ENCODE assay signal across 9 cellular contexts in the genomic region with DNA sequence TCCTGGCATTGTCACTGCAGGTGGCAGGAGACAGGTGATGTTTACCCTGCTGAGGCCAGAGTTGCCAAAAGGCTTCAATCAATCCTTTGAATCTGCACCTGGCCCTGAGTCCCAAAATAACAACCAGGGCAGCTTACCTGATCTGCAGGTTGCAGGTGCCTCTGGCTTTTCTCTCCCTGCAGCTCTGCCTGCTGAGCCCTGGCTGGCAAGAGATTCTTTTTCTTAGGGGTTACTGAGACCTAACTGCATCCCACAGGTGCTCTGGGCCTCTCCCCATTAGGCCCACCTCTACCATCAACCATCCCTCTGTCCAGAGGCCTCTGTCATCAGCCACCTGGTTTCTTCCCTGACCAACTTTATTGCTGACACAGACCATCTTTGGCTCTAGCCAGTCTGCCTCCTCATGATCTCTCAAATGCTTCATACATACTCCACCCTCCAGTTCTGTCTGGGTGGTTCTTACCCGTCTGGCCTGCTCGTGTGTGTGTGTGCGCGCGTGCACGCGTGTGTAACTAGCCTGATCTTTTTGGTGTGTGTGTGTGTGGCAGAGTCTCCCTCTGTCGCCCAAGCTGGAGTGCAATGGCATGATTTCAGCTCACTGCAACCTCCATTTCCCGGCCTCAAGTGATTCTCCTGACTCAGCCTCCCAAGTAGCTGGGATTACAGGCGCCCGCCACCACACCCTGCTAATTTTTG. TPM values are rescaled to one million over a fixed set of nuclear protein-coding genes. Genes with fewer than 3 reads are reported as not detected.
DNase-seq lines count a peak whose midpoint lies in the region; ATAC-seq and TF ChIP-seq lines count a peak whose summit lies in the region.
"Had no signal": no experiment of that assay in that cellular context is flagged by ENCODE, and none has a peak within 500 bp of the region (broad histone marks: within the 10 kb centered on the region; RNA-seq: fewer than 3 reads in every experiment).

No MANE protein-coding gene starts in this region.

- no peak for TF ChIP-seq POLR2A in heart left ventricle (IDR thresholded peaks at IDR 0.05)
- TF ChIP-seq POLR2A in Peyer's patch (IDR thresholded peaks at IDR 0.05): no peak

- intact Hi-C loops in heart left ventricle (cut with DNase I): no loop called here
- intact Hi-C loops in Right ventricle myocardium superior (cut with DNase I): no loop called here

- H3K27me3 Mint-ChIP-seq in immature natural killer cell (ENCODE audit: low read depth in 3 of 3): peaks cover 0 to 2% (median 0%) of the 10 kb centered on the region in 3 donors
- H3K27me3 Mint-ChIP-seq in type B pancreatic cell: no peaks in the 10 kb centered on the region

- H3K27me3 ChIP-seq in heart left ventricle: no peaks in the 10 kb centered on the region
- no peaks in the 10 kb centered on the region for H3K27me3 ChIP-seq in Peyer's patch
- H3K27me3 ChIP-seq: SJCRH30 had no signal

- H3K4me3 ChIP-seq in heart left ventricle (no peak overlapping the region), Peyer's patch (no peak overlapping the region)
- H3K4me3 ChIP-seq: SJCRH30 had no signal

- H3K9me3 Mint-ChIP-seq in immature natural killer cell (no peaks in the 10 kb centered on the region), type B pancreatic cell (peaks cover 4% of the 10 kb centered on the region)

- H3K36me3 ChIP-seq in heart left ventricle (peaks cover 0 to 77% (median 29%) of the 10 kb centered on the region in 9 donors), Peyer's patch (peaks cover 0 to 30% (median 3%) of the 10 kb centered on the region in 3 donors)

- peaks cover 14 to 22% (median 20%) of the 10 kb centered on the region in 3 donors for H3K36me3 Mint-ChIP-seq in immature natural killer cell
- peaks cover 55% of the 10 kb centered on the region for H3K36me3 Mint-ChIP-seq in type B pancreatic cell

- peak overlapping the region; percentile 17 to 72 (median 63) for H3K4me3 Mint-ChIP-seq in immature natural killer cell
- H3K4me3 Mint-ChIP-seq in type B pancreatic cell: peak overlapping the region; percentile 33

- peaks cover 31 to 100% (median 88%) of the 10 kb centered on the region in 12 donors for H3K4me1 ChIP-seq in heart left ventricle
- peaks cover 0 to 91% (median 15%) of the 10 kb centered on the region in 4 donors for H3K4me1 ChIP-seq in Peyer's patch

- CTCF ChIA-PET in HEK293T (lab: Yijun Ruan, JAX): no interaction called here

- H3K27ac ChIP-seq in heart left ventricle (peak overlapping the region in 11 of 12 donors; percentile 35 to 99 (median 78)), Peyer's patch (peak overlapping the region; percentile 2 to 66 (median 32))

- 92 to 97% (median 95%) methylated on average over 11 of the region's 11 CpGs for WGBS in heart left ventricle, 4 donors

- H3K4me1 Mint-ChIP-seq in immature natural killer cell (peaks cover 91 to 96% of the 10 kb centered on the region in 2 donors), type B pancreatic cell (ENCODE audit: unreplicated experiment) (peaks cover 62% of the 10 kb centered on the region)

- DNase-seq in heart left ventricle: no peak
- DNase-seq in Right ventricle myocardium superior: no peak
- no peak for DNase-seq in Peyer's patch
- DNase-seq in immature natural killer cell: no peak
- no peak for DNase-seq in type B pancreatic cell (ENCODE audit: extremely low spot score, unreplicated experiment)
- no peak for DNase-seq in HEK293T (ENCODE audit: extremely low spot score)
- DNase-seq in Kasumi-1 (lab: John Stamatoyannopoulos, UW): no peak

- H3K9me3 ChIP-seq in heart left ventricle (no peaks in the 10 kb centered on the region), Peyer's patch (no peaks in the 10 kb centered on the region)
- H3K9me3 ChIP-seq: SJCRH30 had no signal

- H3K27ac Mint-ChIP-seq in immature natural killer cell (peak overlapping the region; percentile 83 to 90 (median 84)), type B pancreatic cell (peak overlapping the region; percentile 95)

- POLR2A ChIA-PET in HEK293T (lab: Yijun Ruan, JAX): no interaction called here

- ATAC-seq in heart left ventricle: no peak
- no peak for ATAC-seq in Right ventricle myocardium superior (ENCODE audit: poor library complexity)
- no peak for ATAC-seq in GM19023 (IDR thresholded peaks at IDR 0.05; ENCODE audit: unreplicated experiment)

- no peak for TF ChIP-seq CTCF in heart left ventricle (IDR thresholded peaks at IDR 0.05)
- no peak for TF ChIP-seq CTCF in Peyer's patch (IDR thresholded peaks at IDR 0.05)
- TF ChIP-seq CTCF in type B pancreatic cell (conservative IDR thresholded peaks at IDR 0.05): no peak

TF ChIP-seq in HEK293T, 16 proteins besides CTCF, POLR2A, EP300 and RAD21:
- no peak for TF ChIP-seq LEF1 (IDR thresholded peaks at IDR 0.05; ENCODE audit: borderline replicate concordance)
- TF ChIP-seq L3MBTL2 (conservative IDR thresholded peaks at IDR 0.05): no peak
- no peak for TF ChIP-seq BHLHE40 (IDR thresholded peaks at IDR 0.05; ENCODE audit: borderline replicate concordance)
- TF ChIP-seq PKNOX1 (IDR thresholded peaks at IDR 0.05): no peak
- TF ChIP-seq FOXM1 (IDR thresholded peaks at IDR 0.05; ENCODE audit: borderline replicate concordance): no peak
- no peak for TF ChIP-seq ZNF384 (IDR thresholded peaks at IDR 0.05)
- TF ChIP-seq HDGF (IDR thresholded peaks at IDR 0.05; ENCODE audit: borderline replicate concordance): no peak
- TF ChIP-seq NFRKB (IDR thresholded peaks at IDR 0.05): no peak

RNA-seq across cellular contexts. Expression of gene BCL2L1, which starts 13.7 kb away (rescaled TPM):
- 100 to 1,000 TPM in 1 of 9 donors, 10 to 100 TPM in 8; 32.2 to 176 (median 62.6) TPM for total RNA-seq in heart left ventricle
- 100 to 1,000 TPM in 1 of 2 donors, 10 to 100 TPM in 1; 43.1 to 217 TPM for polyA plus RNA-seq in heart left ventricle
- total RNA-seq in Right ventricle myocardium superior: 48.7 TPM
- total RNA-seq in Peyer's patch: 100 to 1,000 TPM in 3 of 4 donors, 10 to 100 TPM in 1; 85.0 to 185 (median 144) TPM
- polyA plus RNA-seq in immature natural killer cell: 10 to 100 TPM; 30.9 to 60.4 (median 39.3) TPM
- 142 and 243 TPM in 2 replicates for total RNA-seq in type B pancreatic cell (ENCODE audit: low replicate concordance)

RNA-seq across cellular contexts. Expression of gene TPX2, which starts 30.1 kb away (rescaled TPM):
- total RNA-seq in heart left ventricle: 10 to 100 TPM in 1 of 9 donors, 1 to 10 TPM in 3, under 1 TPM in 5; 0.38 to 15.2 (median 0.77) TPM
- under 1 TPM; 0.04 to 0.97 TPM for polyA plus RNA-seq in heart left ventricle
- total RNA-seq in Right ventricle myocardium superior: 0.97 TPM
- total RNA-seq in Peyer's patch: 10 to 100 TPM in 1 of 4 donors, 1 to 10 TPM in 3; 4.4 to 26.4 (median 9.3) TPM
- 1 to 10 TPM; 1.2 to 3.0 (median 1.8) TPM for polyA plus RNA-seq in immature natural killer cell
- 45.0 and 130 TPM in 2 replicates for total RNA-seq in type B pancreatic cell (ENCODE audit: low replicate concordance)
